In the genomic region with DNA sequence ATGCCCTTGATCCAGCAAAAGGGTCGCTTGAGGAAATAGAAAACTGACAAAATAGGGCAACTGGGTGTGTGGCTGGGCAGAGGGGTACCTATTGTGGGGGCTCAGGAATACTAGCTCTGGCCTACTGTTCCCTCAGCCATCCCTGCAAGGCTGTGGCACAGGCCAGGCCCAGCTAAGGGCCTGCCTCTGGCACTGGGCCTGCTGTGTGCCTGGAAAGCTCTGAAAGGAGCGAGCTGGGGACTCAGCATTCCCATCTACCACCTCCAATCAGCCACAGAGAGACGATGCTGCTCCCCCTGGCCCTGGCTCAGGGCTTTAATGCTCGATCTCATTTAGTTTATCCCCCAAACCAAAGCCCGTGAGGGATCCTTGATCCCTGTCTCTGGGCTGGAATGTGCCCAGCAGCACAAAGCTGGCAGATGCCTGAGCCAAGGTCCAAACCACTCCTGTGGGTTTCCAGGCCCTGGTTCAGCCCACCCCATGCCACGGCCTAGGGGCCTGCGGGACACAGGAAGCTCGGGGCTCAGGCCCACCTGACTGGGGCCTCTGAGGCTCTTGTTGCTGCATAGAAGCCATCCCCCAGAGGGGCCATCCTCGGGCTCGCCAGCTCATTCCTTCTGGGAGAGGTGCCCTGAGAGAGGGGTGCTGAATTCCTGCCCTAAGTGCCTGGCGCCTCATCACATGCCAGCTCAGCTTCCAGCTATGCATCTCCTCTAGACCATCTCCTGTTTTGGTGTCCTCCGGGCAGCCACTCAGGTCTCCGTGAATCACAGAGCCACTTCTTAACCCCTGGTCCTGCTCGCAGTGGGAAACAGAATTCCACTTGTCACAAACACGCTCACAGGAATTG, we compare ENCODE assay signal across 18 cellular contexts. TPM values are rescaled to one million over a fixed set of nuclear protein-coding genes. Genes with fewer than 3 reads are reported as not detected.
A peak's percentile ranks its signal among the peaks of the same experiment; 100 is the strongest.
DNase-seq lines count a peak whose midpoint lies in the region; ATAC-seq, FAIRE-seq and TF ChIP-seq lines count a peak whose summit lies in the region.
"Had no signal": no experiment of that assay in that cellular context is flagged by ENCODE, and none has a peak within 500 bp of the region (broad histone marks: within the 10 kb centered on the region; RNA-seq: fewer than 3 reads in every experiment).

No MANE protein-coding gene starts in this region.

- no peak overlapping the region for H3K27ac ChIP-seq in breast epithelium
- H3K27ac ChIP-seq: epithelial cell of prostate, tibial nerve had no signal

- no peaks in the 10 kb centered on the region for H3K4me1 Mint-ChIP-seq in MCF 10A (ENCODE audit: insufficient read depth, unreplicated experiment)
- peaks cover 20% of the 10 kb centered on the region for H3K4me1 Mint-ChIP-seq in activated naive CD8-positive, alpha-beta T cell treated with anti-CD3 and anti-CD28 coated beads for 36 hours

- H3K9me3 ChIP-seq in breast epithelium = peaks cover 0 to 4% of the 10 kb centered on the region in 2 donors

- ATAC-seq in left cardiac atrium (peak; percentile 86 to 87), GM18861 (IDR thresholded peaks at IDR 0.05; ENCODE audit: unreplicated experiment) (no peak)
- ATAC-seq: activated CD8-positive, alpha-beta T cell treated with anti-CD3 and anti-CD28 coated beads for 36 hours had no signal

- H3K4me3 Mint-ChIP-seq in MCF 10A (ENCODE audit: unreplicated experiment) = no peak overlapping the region
- no peak overlapping the region for H3K4me3 Mint-ChIP-seq in activated naive CD8-positive, alpha-beta T cell treated with anti-CD3 and anti-CD28 coated beads for 36 hours
- H3K4me3 Mint-ChIP-seq: activated CD8-positive, alpha-beta T cell treated with anti-CD3 and anti-CD28 coated beads for 36 hours had no signal

- peaks cover 59% of the 10 kb centered on the region for H3K27me3 Mint-ChIP-seq in MCF 10A (ENCODE audit: insufficient read depth, unreplicated experiment)
- peaks cover 25% of the 10 kb centered on the region for H3K27me3 Mint-ChIP-seq in activated naive CD8-positive, alpha-beta T cell treated with anti-CD3 and anti-CD28 coated beads for 36 hours

- BruUV-seq in MCF 10A (replicated peaks; lab: Mats Ljungman, UMichigan) = no TSS peak

- no peak overlapping the region for H3K4me3 ChIP-seq in breast epithelium
- H3K4me3 ChIP-seq: Peyer's patch, tibial nerve had no signal

- H3K4me1 ChIP-seq in breast epithelium = no peaks in the 10 kb centered on the region
- H3K4me1 ChIP-seq: tibial nerve had no signal

- TF ChIP-seq CTCF in MCF 10A (IDR thresholded peaks at IDR 0.05; ENCODE audit: unreplicated experiment) (no peak), breast epithelium (IDR thresholded peaks at IDR 0.05) (no peak)

- H3K27ac Mint-ChIP-seq in MCF 10A (ENCODE audit: low read depth, unreplicated experiment) = no peak overlapping the region
- H3K27ac Mint-ChIP-seq in activated naive CD8-positive, alpha-beta T cell treated with anti-CD3 and anti-CD28 coated beads for 36 hours = no peak overlapping the region
- H3K27ac Mint-ChIP-seq: activated CD8-positive, alpha-beta T cell treated with anti-CD3 and anti-CD28 coated beads for 36 hours had no signal

- intact Hi-C loops in MCF 10A (cut with micrococcal nuclease) = no loop called here
- intact Hi-C loops in breast epithelium (cut with DNase I; ENCODE audit: low total_unique reads) = no loop called here
- intact Hi-C loops in left cardiac atrium (cut with DNase I) = no loop called here

- POLR2A ChIA-PET in MCF 10A (lab: Yijun Ruan, JAX) = no interaction called here
- POLR2A ChIA-PET in HEK293T (lab: Yijun Ruan, JAX) = interaction anchor here (1.5 kb wide), 1 partner anchor 8 kb away, joined by 4 read pairs; no protein-coding TSS in a partner anchor

- peaks cover 6% of the 10 kb centered on the region for H3K36me3 Mint-ChIP-seq in MCF 10A (ENCODE audit: insufficient read depth, unreplicated experiment)
- H3K36me3 Mint-ChIP-seq in activated naive CD8-positive, alpha-beta T cell treated with anti-CD3 and anti-CD28 coated beads for 36 hours = peaks cover 5% of the 10 kb centered on the region

- H3K27me3 ChIP-seq in breast epithelium = peaks cover 0 to 3% of the 10 kb centered on the region in 2 donors
- H3K27me3 ChIP-seq: Peyer's patch, tibial nerve had no signal

- no peaks in the 10 kb centered on the region for H3K36me3 ChIP-seq in breast epithelium
- H3K36me3 ChIP-seq: Peyer's patch, tibial nerve had no signal

- no peak for TF ChIP-seq POLR2A in breast epithelium (IDR thresholded peaks at IDR 0.05)

- DNase-seq in MCF 10A (ENCODE audit: unreplicated experiment) = peak; percentile 16
- DNase-seq in breast epithelium (ENCODE audit: low spot score in 2 of 2) = no peak
- peak; percentile 14 for DNase-seq in amniotic epithelial cell (ENCODE audit: low read depth)
- peak; percentile 50 for DNase-seq in left cardiac atrium
- DNase-seq in urothelium cell line (ENCODE audit: low spot score) = peak; percentile 57
- DNase-seq in HEK293T (ENCODE audit: extremely low spot score) = no peak
- DNase-seq in activated naive CD8-positive, alpha-beta T cell treated with anti-CD3 and anti-CD28 coated beads for 36 hours = no peak
- DNase-seq: activated CD8-positive, alpha-beta T cell treated with anti-CD3 and anti-CD28 coated beads for 36 hours; activated gamma-delta T cell treated with Interleukin-2 at 50 U/mL for 16 hours; DMS 273 treated with DMSO at 0.1 percent for 48 hours; NCI-H1048; NCI-H345 had no signal

- CTCF ChIA-PET in MCF 10A (lab: Yijun Ruan, JAX) (interaction anchor here (0.8 to 1.0 kb wide), 3 partner anchors 33 to 62 kb away, joined by 3 to 6 read pairs (median 3); no protein-coding TSS in a partner anchor), HEK293T (lab: Yijun Ruan, JAX) (no interaction called here)

- H3K9me3 Mint-ChIP-seq in MCF 10A (ENCODE audit: unreplicated experiment) = peaks cover 8% of the 10 kb centered on the region
- H3K9me3 Mint-ChIP-seq in activated naive CD8-positive, alpha-beta T cell treated with anti-CD3 and anti-CD28 coated beads for 36 hours = peaks cover 11% of the 10 kb centered on the region

- FAIRE-seq in urothelium cell line (lab: Jason Lieb, UNC) = no peak
- FAIRE-seq: A204.1 had no signal

TF ChIP-seq in HEK293T, 16 proteins besides CTCF, POLR2A, EP300 and RAD21:
- TF ChIP-seq FOXM1 (IDR thresholded peaks at IDR 0.05; ENCODE audit: borderline replicate concordance) (no peak), TARDBP (IDR thresholded peaks at IDR 0.05) (no peak), CTBP1 (IDR thresholded peaks at IDR 0.05; ENCODE audit: borderline replicate concordance) (no peak), ZNF384 (IDR thresholded peaks at IDR 0.05) (no peak), FOXA1 (IDR thresholded peaks at IDR 0.05) (no peak), SUZ12 (IDR thresholded peaks at IDR 0.05) (no peak), NFRKB (IDR thresholded peaks at IDR 0.05) (no peak)
- TF ChIP-seq, protein P1, sequence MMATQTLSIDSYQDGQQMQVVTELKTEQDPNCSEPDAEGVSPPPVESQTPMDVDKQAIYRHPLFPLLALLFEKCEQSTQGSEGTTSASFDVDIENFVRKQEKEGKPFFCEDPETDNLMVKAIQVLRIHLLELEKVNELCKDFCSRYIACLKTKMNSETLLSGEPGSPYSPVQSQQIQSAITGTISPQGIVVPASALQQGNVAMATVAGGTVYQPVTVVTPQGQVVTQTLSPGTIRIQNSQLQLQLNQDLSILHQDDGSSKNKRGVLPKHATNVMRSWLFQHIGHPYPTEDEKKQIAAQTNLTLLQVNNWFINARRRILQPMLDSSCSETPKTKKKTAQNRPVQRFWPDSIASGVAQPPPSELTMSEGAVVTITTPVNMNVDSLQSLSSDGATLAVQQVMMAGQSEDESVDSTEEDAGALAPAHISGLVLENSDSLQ (IDR thresholded peaks at IDR 0.05) = no peak

RNA-seq across cellular contexts. Expression of gene KCNF1, which starts 43.0 kb away (rescaled TPM):
- not detected in 2 replicates for total RNA-seq in MCF 10A (2022)
- total RNA-seq in breast epithelium = under 1 TPM in 2 of 3 donors, not detected in 1; 0.29 to 0.66 TPM
- under 1 TPM; 0.24 to 0.97 TPM for total RNA-seq in left cardiac atrium
- not detected for total RNA-seq in activated naive CD8-positive, alpha-beta T cell treated with anti-CD3 and anti-CD28 coated beads for 36 hours
- total RNA-seq: activated CD8-positive, alpha-beta T cell treated with anti-CD3 and anti-CD28 coated beads for 36 hours; lower leg skin had no signal

RNA-seq across cellular contexts. Expression of gene PDIA6, which starts 56.1 kb away (rescaled TPM):
- total RNA-seq in MCF 10A (2022) (254 and 339 TPM in 2 replicates), breast epithelium (100 to 1,000 TPM in 2 of 3 donors, 10 to 100 TPM in 1; 84.7 to 118 (median 108) TPM), left cardiac atrium (100 to 1,000 TPM; 149 to 157 TPM)
- 100 to 1,000 TPM; 147 to 148 TPM for total RNA-seq in activated naive CD8-positive, alpha-beta T cell treated with anti-CD3 and anti-CD28 coated beads for 36 hours

Comparison
In these comparisons a context has a peak if more than half of its experiments do, and no peak if none do; other contexts are left out.
1. DNase-seq: peak in MCF 10A (single experiment), amniotic epithelial cell (single experiment), left cardiac atrium (single experiment) and urothelium cell line (single experiment); none in breast epithelium (0 of 2), HEK293T (single experiment) and activated naive CD8-positive, alpha-beta T cell treated with anti-CD3 and anti-CD28 coated beads for 36 hours (single experiment).